In the genomic region with DNA sequence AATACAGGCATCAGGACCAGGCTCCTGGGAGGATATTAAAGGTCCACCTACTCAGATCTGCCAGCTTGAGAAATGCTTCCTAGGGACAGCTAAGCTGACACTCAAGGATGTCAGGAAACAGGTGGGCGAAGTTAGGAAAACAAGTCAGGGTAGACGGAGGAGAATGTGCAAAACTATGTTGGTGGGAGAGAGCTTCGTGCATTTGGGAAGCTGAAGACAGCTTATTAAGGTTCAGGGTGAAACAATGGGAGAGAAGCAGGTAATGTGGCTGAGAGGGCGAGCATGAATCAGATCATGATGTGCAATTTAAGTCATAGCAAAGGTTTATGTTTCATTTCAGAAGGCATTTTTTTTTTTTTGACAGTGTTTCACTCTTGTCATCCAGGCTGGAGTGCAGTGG, we compare ENCODE assay signal across 8 cellular contexts.
"Had no signal": no experiment of that assay in that cellular context is flagged by ENCODE, and none has a peak within 500 bp of the region (broad histone marks: within the 10 kb centered on the region; RNA-seq: fewer than 3 reads in every experiment).

No MANE protein-coding gene starts in this region.

- ATAC-seq: K562 had no signal

- H3K9me3 Mint-ChIP-seq: H9 had no signal

- FAIRE-seq: H54, HTR-8/SVneo, K562 had no signal

- H3K4me1 Mint-ChIP-seq: H9 had no signal

- DNase-seq: GOT3, H9, HCEC 1CT, IMR-90, KG1 had no signal

- H3K4me3 Mint-ChIP-seq: H9 had no signal

- H3K4me3 ChIP-seq: K562 had no signal

- H3K27ac Mint-ChIP-seq: H9 had no signal
